Comparison of ENCODE assay signal across 9 cellular contexts in genomic region chr18:48828713-48829442, GRCh38.
DNase-seq lines count a peak whose midpoint lies in the region; ATAC-seq and TF ChIP-seq lines count a peak whose summit lies in the region.
"Had no signal": no experiment of that assay in that cellular context is flagged by ENCODE, and none has a peak within 500 bp of the region (broad histone marks: within the 10 kb centered on the region; RNA-seq: fewer than 3 reads in every experiment).

No MANE protein-coding gene starts in this region.

- H3K9me3 ChIP-seq in Panc1 (ENCODE audit: control insufficient read depth, insufficient read depth, low read depth, low read length): no peaks in the 10 kb centered on the region
- no peaks in the 10 kb centered on the region for H3K9me3 ChIP-seq in heart right ventricle
- H3K9me3 ChIP-seq in sigmoid colon: no peaks in the 10 kb centered on the region
- H3K9me3 ChIP-seq in body of pancreas: no peaks in the 10 kb centered on the region

- no peak for TF ChIP-seq EP300 in sigmoid colon (IDR thresholded peaks at IDR 0.05)

- H3K27ac ChIP-seq in Panc1 (ENCODE audit: low read length): peak overlapping the region; percentile 68
- H3K27ac ChIP-seq in heart right ventricle: peak overlapping the region in 7 of 10 donors; percentile 12 to 76 (median 56)
- peak overlapping the region; percentile 29 to 77 (median 57) for H3K27ac ChIP-seq in sigmoid colon
- no peak overlapping the region for H3K27ac ChIP-seq in body of pancreas

- BruUV-seq in Panc1 (replicated peaks; lab: Mats Ljungman, UMichigan): no TSS peak

- intact Hi-C loops in Panc1 (cut with micrococcal nuclease; ENCODE audit: unreplicated experiment) (no loop called here), heart right ventricle (cut with DNase I) (loop anchor here in 1 of 10 donors (10.0 kb wide), 1 partner anchor 116 kb away; no protein-coding TSS in a partner anchor), sigmoid colon (cut with DNase I) (loop anchor here (5.0 kb wide), 2 partner anchors 52 to 123 kb away; partner anchors contain the start of gene SMAD7), body of pancreas (cut with DNase I) (no loop called here)

- TF ChIP-seq POLR2A in sigmoid colon (IDR thresholded peaks at IDR 0.05) (no peak), body of pancreas (IDR thresholded peaks at IDR 0.05) (no peak)

- CTCF ChIA-PET in Panc1 (lab: Charles Lee): interaction anchor here (0.9 kb wide), 1 partner anchor 50 kb away, joined by 4 read pairs; no protein-coding TSS in a partner anchor

- WGBS in heart right ventricle, 2 donors: 63 to 67% methylated on average over 15 of the region's 15 CpGs
- 47 to 59% methylated on average over 15 of the region's 15 CpGs for WGBS in sigmoid colon, 2 donors
- WGBS in body of pancreas, 2 donors: 81 to 84% methylated on average over 15 of the region's 15 CpGs

- in situ Hi-C loops in Panc1 (cut with HindIII; ENCODE audit: low pct_unique_long_range_greater_than_20kb, low sequenced_read_pairs): no loop called here

- DNase-seq in HUDEP-2 (lab: John Stamatoyannopoulos, UW; ENCODE audit: unreplicated experiment in 76 of 76) (peak in 72 of 76 experiments; percentile 4 to 92 (median 65)), Panc1 (ENCODE audit: low read depth, low spot score) (no peak), heart right ventricle (peak in 1 of 2 donors; percentile 7), sigmoid colon (peak; percentile 67), SW 1271 (lab: John Stamatoyannopoulos, UW) (no peak), body of pancreas (no peak), NCI-H1048 (lab: John Stamatoyannopoulos, UW) (no peak)
- DNase-seq: GOT3 had no signal

- H3K27me3 ChIP-seq in Panc1 (ENCODE audit: control insufficient read depth, insufficient read depth, low read length) (no peaks in the 10 kb centered on the region), heart right ventricle (no peaks in the 10 kb centered on the region), sigmoid colon (no peaks in the 10 kb centered on the region), body of pancreas (no peaks in the 10 kb centered on the region)

- H3K36me3 ChIP-seq in Panc1 (ENCODE audit: control insufficient read depth, insufficient read depth, low read length): no peaks in the 10 kb centered on the region
- H3K36me3 ChIP-seq in heart right ventricle: no peaks in the 10 kb centered on the region
- no peaks in the 10 kb centered on the region for H3K36me3 ChIP-seq in sigmoid colon
- no peaks in the 10 kb centered on the region for H3K36me3 ChIP-seq in body of pancreas (replicated peaks in 1 of 2; ENCODE audit: insufficient read depth in 1 of 2, low read depth in 2 of 2)

- H3K4me3 ChIP-seq in Panc1 (ENCODE audit: low read depth in 2 of 2, low read length in 2 of 2) (no peak overlapping the region), heart right ventricle (peak overlapping the region in 1 of 10 donors; percentile 27), sigmoid colon (no peak overlapping the region), body of pancreas (no peak overlapping the region)

- no peak for TF ChIP-seq CTCF in Panc1 (IDR thresholded peaks at IDR 0.05)
- TF ChIP-seq CTCF in heart right ventricle (IDR thresholded peaks at IDR 0.05): no peak
- no peak for TF ChIP-seq CTCF in sigmoid colon (IDR thresholded peaks at IDR 0.05)
- no peak for TF ChIP-seq CTCF in body of pancreas (IDR thresholded peaks at IDR 0.05)

- no peak for ATAC-seq in Panc1
- peak in 4 of 8 donors; percentile 6 to 30 (median 18) for ATAC-seq in heart right ventricle
- ATAC-seq in body of pancreas: no peak
- ATAC-seq in GM19455 (IDR thresholded peaks at IDR 0.05; ENCODE audit: unreplicated experiment): no peak

- peaks cover 46% of the 10 kb centered on the region for H3K4me1 ChIP-seq in Panc1 (ENCODE audit: control insufficient read depth, insufficient read depth, low read length)
- H3K4me1 ChIP-seq in heart right ventricle: peaks cover 22 to 94% (median 65%) of the 10 kb centered on the region in 9 donors
- peaks cover 0 to 61% (median 34%) of the 10 kb centered on the region in 4 donors for H3K4me1 ChIP-seq in sigmoid colon
- H3K4me1 ChIP-seq in body of pancreas: peaks cover 10% of the 10 kb centered on the region

- POLR2A ChIA-PET in Panc1 (lab: Charles Lee): no interaction called here

Comparison
In these comparisons a context has a peak if more than half of its experiments do, and no peak if none do; other contexts are left out.
1. DNase-seq: peak in HUDEP-2 (72 of 76) and sigmoid colon (single experiment); none in Panc1 (single experiment), SW 1271 (0 of 2), body of pancreas (0 of 4) and NCI-H1048 (single experiment).
2. H3K27ac ChIP-seq: peak in Panc1 (single experiment), heart right ventricle (7 of 10) and sigmoid colon (4 of 4); none in body of pancreas (0 of 4).